In genomic region chr6:25652007-25652515, GRCh38 we compare ENCODE assay signal across 8 cellular contexts. TPM values are rescaled to one million over a fixed set of nuclear protein-coding genes. Genes with fewer than 3 reads are reported as not detected.
DNase-seq lines count a peak whose midpoint lies in the region; ATAC-seq and TF ChIP-seq lines count a peak whose summit lies in the region.

Gene SCGN (plus strand): TSS chr6:25652215. CDS start chr6:25652404, 189 bp downstream.

- H3K27ac Mint-ChIP-seq in activated naive CD4-positive, alpha-beta T cell treated with anti-CD3 and anti-CD28 coated beads, Interleukin-2, amount 50 U/mL, for 24 hours: peak within 1 kb of the TSS; percentile 15

- peak; percentile 84 for ATAC-seq in left ventricle myocardium superior
- no peak for ATAC-seq in psoas muscle
- no peak for ATAC-seq in GM19035 (IDR thresholded peaks at IDR 0.05; ENCODE audit: unreplicated experiment)
- ATAC-seq in GM21526 (IDR thresholded peaks at IDR 0.05; ENCODE audit: low FRiP score, unreplicated experiment): no peak
- ATAC-seq in GM18502 (IDR thresholded peaks at IDR 0.05; ENCODE audit: poor library complexity, unreplicated experiment): no peak

- H3K4me3 Mint-ChIP-seq in activated naive CD4-positive, alpha-beta T cell treated with anti-CD3 and anti-CD28 coated beads, Interleukin-2, amount 50 U/mL, for 24 hours: no peak within 1 kb of the TSS

- no peaks in the 10 kb centered on the region for H3K36me3 Mint-ChIP-seq in activated naive CD4-positive, alpha-beta T cell treated with anti-CD3 and anti-CD28 coated beads, Interleukin-2, amount 50 U/mL, for 24 hours

- no peaks in the 10 kb centered on the region for H3K4me1 ChIP-seq in psoas muscle

- no peak within 1 kb of the TSS for H3K4me3 ChIP-seq in psoas muscle

- peaks cover 0 to 50% (median 8%) of the 10 kb centered on the region in 3 donors for H3K27me3 ChIP-seq in psoas muscle (ENCODE audit: insufficient read depth in 3 of 3, low read length in 2 of 3)

- in situ Hi-C loops in GM13977 (cut with MboI; ENCODE audit: low pct_unique_long_range_greater_than_20kb, low sequenced_read_pairs, unreplicated experiment): no loop called here

- TF ChIP-seq CTCF in GM13977 (IDR thresholded peaks at IDR 0.05; ENCODE audit: extremely low read depth, insufficient read depth, missing control alignments) (no peak), psoas muscle (IDR thresholded peaks at IDR 0.05) (no peak)

- intact Hi-C loops in left ventricle myocardium superior (cut with micrococcal nuclease): no loop called here
- intact Hi-C loops in psoas muscle (cut with DNase I): no loop called here

- no peaks in the 10 kb centered on the region for H3K9me3 ChIP-seq in psoas muscle

- DNase-seq in GM13977 (ENCODE audit: low spot score) (peak; percentile 31), NCI-H526 (lab: John Stamatoyannopoulos, UW) (peak; percentile 4 to 70), left ventricle myocardium superior (peak; percentile 76), psoas muscle (peak; percentile 52 to 61)

- peaks cover 7% of the 10 kb centered on the region for H3K9me3 Mint-ChIP-seq in activated naive CD4-positive, alpha-beta T cell treated with anti-CD3 and anti-CD28 coated beads, Interleukin-2, amount 50 U/mL, for 24 hours

- WGBS in psoas muscle, 3 donors: 2 to 3% (median 3%) methylated on average over 33 to 35 of the region's 35 CpGs

- H3K27me3 Mint-ChIP-seq in activated naive CD4-positive, alpha-beta T cell treated with anti-CD3 and anti-CD28 coated beads, Interleukin-2, amount 50 U/mL, for 24 hours: peaks cover 46% of the 10 kb centered on the region

- H3K27ac ChIP-seq in psoas muscle: no peak within 1 kb of the TSS

- no peaks in the 10 kb centered on the region for H3K36me3 ChIP-seq in psoas muscle (ENCODE audit: insufficient read depth in 1 of 2, low read depth in 1 of 2)

- no peaks in the 10 kb centered on the region for H3K4me1 Mint-ChIP-seq in activated naive CD4-positive, alpha-beta T cell treated with anti-CD3 and anti-CD28 coated beads, Interleukin-2, amount 50 U/mL, for 24 hours

RNA-seq across cellular contexts. Expression of gene SCGN, which starts in this region (rescaled TPM):
- total RNA-seq in left ventricle myocardium superior: 0.79 TPM
- not detected for total RNA-seq in psoas muscle
- polyA plus RNA-seq in psoas muscle: not detected

Comparison
In these comparisons a context has a peak if more than half of its experiments do, and no peak if none do; other contexts are left out.
1. Peak in DNase-seq and ATAC-seq in left ventricle myocardium superior; RNA of the gene not detected or under 1 TPM.
2. Peak in DNase-seq in psoas muscle; RNA of the gene not detected or under 1 TPM.